Comparison of ENCODE assay signal across 30 cellular contexts in genomic region chr2:39683022-39683699, GRCh38. TPM values are rescaled to one million over a fixed set of nuclear protein-coding genes. Genes with fewer than 3 reads are reported as not detected.
"Had no signal": no experiment of that assay in that cellular context is flagged by ENCODE, and none has a peak within 500 bp of the region (broad histone marks: within the 10 kb centered on the region; RNA-seq: fewer than 3 reads in every experiment).

No MANE protein-coding gene starts in this region.

- H3K9me3 Mint-ChIP-seq: activated CD4-positive, alpha-beta T cell treated with anti-CD3 and anti-CD28 coated beads, Interleukin-2, amount 10 ng/mL, durations not matched to agents 24 days and 14 days; activated CD8-positive, alpha-beta T cell treated with anti-CD3 and anti-CD28 coated beads for 36 hours; activated naive CD4-positive, alpha-beta T cell treated with anti-CD3 and anti-CD28 coated beads, Interleukin-2, amount 50 U/mL, for 24 hours; activated naive CD8-positive, alpha-beta T cell treated with anti-CD3 and anti-CD28 coated beads, Interleukin-2, amount 10 ng/mL, durations not matched to agents 7 days and 5 days; activated T-cell treated with anti-CD3 and anti-CD28 coated beads, Interleukin-2, amount 50 U/mL, for 72 hours; activated T-helper 17 cell treated with anti-CD3 and anti-CD28 coated beads, Interleukin-2, amount 50 U/mL, for 72 hours; T-helper 1 cell treated with Interleukin-12 subunit alpha and Interleukin-12 subunit beta and Interleukin-4 antibody, amounts not matched to agents 30 μg/mL and 1 μg/mL, for 36 hours; T-helper 2 cell treated with Interferon-gamma antibody and Interleukin-4, amounts not matched to agents 5 μg/mL and 100 μg/mL, for 36 hours had no signal

- DNase-seq: activated CD4-positive, alpha-beta T cell treated with anti-CD3 and anti-CD28 coated beads, Interleukin-2, amount 10 ng/mL, durations not matched to agents 24 days and 14 days; activated CD4-positive, alpha-beta T cell treated with anti-CD3 and anti-CD28 coated beads, Interleukin-2, amount 50 U/mL, for 4 hours; activated CD8-positive, alpha-beta T cell treated with anti-CD3 and anti-CD28 coated beads for 36 hours; activated gamma-delta T cell; activated naive CD4-positive, alpha-beta T cell treated with Interleukin-2 at 50 U/mL for 16 hours; activated naive CD8-positive, alpha-beta T cell treated with anti-CD3 and anti-CD28 coated beads, Interleukin-2, amount 10 ng/mL, durations not matched to agents 7 days and 5 days; activated T-cell treated with anti-CD3 and anti-CD28 coated beads, Interleukin-2, amount 50 U/mL, for 1 hour; activated T-cell treated with anti-CD3 and anti-CD28 coated beads, Interleukin-2, amount 50 U/mL, for 72 hours; amygdala; NCI-H1092 treated with DMSO at 0.1 percent for 48 hours; NCI-H1417; NCI-H146; NCI-H187; NCI-H2029 treated with DMSO at 0.1 percent for 48 hours; NCI-H2107; NCI-H2171; NCI-H510A; NCI-H526; NCI-H748 treated with DMSO at 0.1 percent for 48 hours; NK-92 treated with Interleukin-12 subunit alpha and Interleukin-12 subunit beta, amount 100 ng/mL, for 24 hours; PC-3; Peyer's patch; RPMI8226; SHP77 treated with DMSO at 0.1 percent for 48 hours; SK-N-SH had no signal

- H3K27ac Mint-ChIP-seq: activated CD4-positive, alpha-beta T cell treated with anti-CD3 and anti-CD28 coated beads, Interleukin-2, amount 10 ng/mL, durations not matched to agents 24 days and 14 days; activated CD8-positive, alpha-beta T cell treated with anti-CD3 and anti-CD28 coated beads for 36 hours; activated naive CD4-positive, alpha-beta T cell treated with anti-CD3 and anti-CD28 coated beads, Interleukin-2, amount 50 U/mL, for 24 hours; activated naive CD8-positive, alpha-beta T cell treated with anti-CD3 and anti-CD28 coated beads, Interleukin-2, amount 10 ng/mL, durations not matched to agents 7 days and 5 days; activated T-cell treated with anti-CD3 and anti-CD28 coated beads, Interleukin-2, amount 50 U/mL, for 72 hours; activated T-helper 17 cell treated with anti-CD3 and anti-CD28 coated beads, Interleukin-2, amount 50 U/mL, for 72 hours; T-helper 1 cell treated with Interleukin-12 subunit alpha and Interleukin-12 subunit beta and Interleukin-4 antibody, amounts not matched to agents 30 μg/mL and 1 μg/mL, for 36 hours; T-helper 2 cell treated with Interferon-gamma antibody and Interleukin-4, amounts not matched to agents 5 μg/mL and 100 μg/mL, for 36 hours had no signal

- H3K36me3 Mint-ChIP-seq: activated naive CD4-positive, alpha-beta T cell treated with anti-CD3 and anti-CD28 coated beads, Interleukin-2, amount 50 U/mL, for 24 hours; activated naive CD8-positive, alpha-beta T cell treated with anti-CD3 and anti-CD28 coated beads, Interleukin-2, amount 10 ng/mL, durations not matched to agents 7 days and 5 days had no signal

- H3K4me3 Mint-ChIP-seq: activated CD4-positive, alpha-beta T cell treated with anti-CD3 and anti-CD28 coated beads, Interleukin-2, amount 10 ng/mL, durations not matched to agents 24 days and 14 days; activated CD8-positive, alpha-beta T cell treated with anti-CD3 and anti-CD28 coated beads for 36 hours; activated naive CD4-positive, alpha-beta T cell treated with anti-CD3 and anti-CD28 coated beads, Interleukin-2, amount 50 U/mL, for 24 hours; activated naive CD8-positive, alpha-beta T cell treated with anti-CD3 and anti-CD28 coated beads, Interleukin-2, amount 10 ng/mL, durations not matched to agents 7 days and 5 days; activated T-cell treated with anti-CD3 and anti-CD28 coated beads, Interleukin-2, amount 50 U/mL, for 72 hours; activated T-helper 17 cell treated with anti-CD3 and anti-CD28 coated beads, Interleukin-2, amount 50 U/mL, for 72 hours; T-helper 1 cell treated with Interleukin-12 subunit alpha and Interleukin-12 subunit beta and Interleukin-4 antibody, amounts not matched to agents 30 μg/mL and 1 μg/mL, for 36 hours; T-helper 2 cell treated with Interferon-gamma antibody and Interleukin-4, amounts not matched to agents 5 μg/mL and 100 μg/mL, for 36 hours had no signal

- ATAC-seq: activated CD8-positive, alpha-beta T cell treated with anti-CD3 and anti-CD28 coated beads for 36 hours; activated T-cell treated with anti-CD3 and anti-CD28 coated beads, Interleukin-2, amount 50 U/mL, for 72 hours; activated T-helper 17 cell treated with anti-CD3 and anti-CD28 coated beads, Interleukin-2, amount 50 U/mL, for 72 hours; PC-3 had no signal

- H3K4me1 Mint-ChIP-seq: activated CD4-positive, alpha-beta T cell treated with anti-CD3 and anti-CD28 coated beads, Interleukin-2, amount 10 ng/mL, durations not matched to agents 24 days and 14 days; activated naive CD4-positive, alpha-beta T cell treated with anti-CD3 and anti-CD28 coated beads, Interleukin-2, amount 50 U/mL, for 24 hours; activated naive CD8-positive, alpha-beta T cell treated with anti-CD3 and anti-CD28 coated beads, Interleukin-2, amount 10 ng/mL, durations not matched to agents 7 days and 5 days; activated T-helper 17 cell treated with anti-CD3 and anti-CD28 coated beads, Interleukin-2, amount 50 U/mL, for 72 hours had no signal

RNA-seq across cellular contexts. Expression of gene TMEM178A, which starts 17.4 kb away (rescaled TPM):
- total RNA-seq: activated CD4-positive, alpha-beta T cell treated with anti-CD3 and anti-CD28 coated beads, Interleukin-2, amount 10 ng/mL, durations not matched to agents 24 days and 14 days; activated CD8-positive, alpha-beta memory T cell treated with anti-CD3 and anti-CD28 coated beads for 36 hours had no signal
